Comparison of ENCODE assay signal across 29 cellular contexts in genomic region chr4:6294705-6295421, GRCh38.
"Had no signal": no experiment of that assay in that cellular context is flagged by ENCODE, and none has a peak within 500 bp of the region (broad histone marks: within the 10 kb centered on the region; RNA-seq: fewer than 3 reads in every experiment).

No MANE protein-coding gene starts in this region.

- H3K9me3 ChIP-seq: left lung, lower lobe of right lung, neutrophil, ovary, right atrium auricular region, stomach, testis, thyroid gland, transverse colon, upper lobe of left lung, vagina had no signal

- H3K27ac Mint-ChIP-seq: immature natural killer cell; stimulated activated naive B cell treated with anti-CD40 and anti-IgM and Interleukin-4, amounts not matched to agents 10 μg/mL and 1 μg/mL and 100 μg/mL, for 72 hours had no signal

- H3K4me1 ChIP-seq: left lung, lower lobe of right lung, right atrium auricular region, thyroid gland, transverse colon, upper lobe of left lung, vagina had no signal

- H3K27ac ChIP-seq: left lung, lower lobe of right lung, neutrophil, ovary, right atrium auricular region, skin epidermis, stomach, testis, thyroid gland, transverse colon, upper lobe of left lung, vagina had no signal

- H3K27me3 ChIP-seq: left lung, neutrophil, ovary, right atrium auricular region, stomach, testis, thyroid gland, transverse colon, upper lobe of left lung, vagina had no signal

- FAIRE-seq: islet of Langerhans, kidney had no signal

- H3K4me1 Mint-ChIP-seq: immature natural killer cell; stimulated activated naive B cell treated with anti-CD40 and anti-IgM and Interleukin-4, amounts not matched to agents 10 μg/mL and 1 μg/mL and 100 μg/mL, for 72 hours had no signal

- ATAC-seq: left colon; left lung; lower lobe of right lung; naive thymus-derived CD8-positive, alpha-beta T cell; sciatic nerve; stimulated activated naive B cell treated with anti-CD40 and anti-IgM and Interleukin-4, amounts not matched to agents 10 μg/mL and 1 μg/mL and 100 μg/mL, for 72 hours; stimulated activated naive CD8-positive, alpha-beta T cell treated with anti-CD3 and anti-CD28 coated beads, Interleukin-15, Interleukin-2, amounts not matched to agents 100 U/mL and 50 U/mL, for 24 hours had no signal

- H3K4me3 ChIP-seq: left lung, lower lobe of right lung, ovary, right atrium auricular region, skin epidermis, stomach, testis, thyroid gland, transverse colon, upper lobe of left lung, vagina had no signal

- H3K27me3 Mint-ChIP-seq: naive thymus-derived CD8-positive, alpha-beta T cell; progenitor cell of endocrine pancreas; stimulated activated naive B cell treated with anti-CD40 and anti-IgM and Interleukin-4, amounts not matched to agents 10 μg/mL and 1 μg/mL and 100 μg/mL, for 72 hours had no signal

- H3K4me3 Mint-ChIP-seq: immature natural killer cell; naive thymus-derived CD8-positive, alpha-beta T cell; stimulated activated naive B cell treated with anti-CD40 and anti-IgM and Interleukin-4, amounts not matched to agents 10 μg/mL and 1 μg/mL and 100 μg/mL, for 72 hours had no signal

- H3K36me3 ChIP-seq: neutrophil, ovary, transverse colon had no signal

- H3K9me3 Mint-ChIP-seq: immature natural killer cell; naive thymus-derived CD8-positive, alpha-beta T cell; stimulated activated naive B cell treated with anti-CD40 and anti-IgM and Interleukin-4, amounts not matched to agents 10 μg/mL and 1 μg/mL and 100 μg/mL, for 72 hours had no signal

- DNase-seq: hypothalamus; immature natural killer cell; kidney; left colon; lower lobe of right lung; mammary epithelial cell; mesenchymal stem cell; naive thymus-derived CD8-positive, alpha-beta T cell; occipital lobe; stimulated activated CD4-positive, alpha-beta T cell treated with anti-CD3 and anti-CD28 coated beads, Interleukin-12 subunit alpha, Interleukin-12 subunit beta, amount 100 ng/mL, for 4 hours; stimulated activated CD4-positive, alpha-beta T cell treated with anti-CD3 and anti-CD28 coated beads, Interleukin-15, amount 100 ng/mL, for 24 hours; stimulated activated CD4-positive, alpha-beta T cell treated with anti-CD3 and anti-CD28 coated beads, Interleukin-2, amount 100 ng/mL, for 24 hours; stimulated activated CD4-positive, alpha-beta T cell treated with anti-CD3 and anti-CD28 coated beads, Interleukin-4, amount 100 ng/mL, for 1 hour; stimulated activated naive B cell treated with anti-CD40 and anti-IgM and Interleukin-4, amounts not matched to agents 10 μg/mL and 1 μg/mL and 100 μg/mL, for 72 hours; stimulated activated naive CD8-positive, alpha-beta T cell treated with anti-CD3 and anti-CD28 coated beads, Interleukin-15, Interleukin-2, amounts not matched to agents 100 U/mL and 50 U/mL, for 24 hours; stomach; testis; thyroid gland; transverse colon; upper lobe of left lung had no signal
